9 cellular contexts compared by ENCODE assay signal in genomic region chr9:129321511-129322021, GRCh38.
A peak's percentile ranks its signal among the peaks of the same experiment; 100 is the strongest.
DNase-seq lines count a peak whose midpoint lies in the region; ATAC-seq and TF ChIP-seq lines count a peak whose summit lies in the region.
"Had no signal": no experiment of that assay in that cellular context is flagged by ENCODE, and none has a peak within 500 bp of the region (broad histone marks: within the 10 kb centered on the region; RNA-seq: fewer than 3 reads in every experiment).

No MANE protein-coding gene starts in this region.

- H3K36me3 Mint-ChIP-seq in activated naive CD4-positive, alpha-beta T cell treated with anti-CD3 and anti-CD28 coated beads, Interleukin-2, amount 50 U/mL, for 24 hours, result no peaks in the 10 kb centered on the region
- no peaks in the 10 kb centered on the region for H3K36me3 Mint-ChIP-seq in type B pancreatic cell

- H3K4me3 Mint-ChIP-seq in activated naive CD4-positive, alpha-beta T cell treated with anti-CD3 and anti-CD28 coated beads, Interleukin-2, amount 50 U/mL, for 24 hours, result peak overlapping the region; percentile 23
- H3K4me3 Mint-ChIP-seq in type B pancreatic cell, result peak overlapping the region; percentile 54

- no peak overlapping the region for H3K9ac ChIP-seq in muscle layer of colon (ENCODE audit: low read length)

- peaks cover 20% of the 10 kb centered on the region for H3K4me1 Mint-ChIP-seq in activated naive CD4-positive, alpha-beta T cell treated with anti-CD3 and anti-CD28 coated beads, Interleukin-2, amount 50 U/mL, for 24 hours
- H3K4me1 Mint-ChIP-seq in type B pancreatic cell (ENCODE audit: unreplicated experiment), result peaks cover 44% of the 10 kb centered on the region

- H3K27ac Mint-ChIP-seq in activated naive CD4-positive, alpha-beta T cell treated with anti-CD3 and anti-CD28 coated beads, Interleukin-2, amount 50 U/mL, for 24 hours, result no peak overlapping the region
- no peak overlapping the region for H3K27ac Mint-ChIP-seq in type B pancreatic cell

- H3K27me3 ChIP-seq in muscle layer of colon (ENCODE audit: control insufficient read depth in 1 of 2, insufficient read depth in 2 of 2, low read length in 2 of 2), result no peaks in the 10 kb centered on the region
- H3K27me3 ChIP-seq: foreskin keratinocyte had no signal

- ATAC-seq in HG02642 (IDR thresholded peaks at IDR 0.05; ENCODE audit: poor library complexity, unreplicated experiment) (no peak), GM21619 (IDR thresholded peaks at IDR 0.05; ENCODE audit: unreplicated experiment) (no peak)

- H3K27ac ChIP-seq in coronary artery (peak overlapping the region; percentile 92 to 95), muscle layer of colon (ENCODE audit: low read depth, low read length) (peak overlapping the region; percentile 79)
- H3K27ac ChIP-seq: foreskin keratinocyte had no signal

- DNase-seq in activated naive CD4-positive, alpha-beta T cell treated with anti-CD3 and anti-CD28 coated beads, Interleukin-2, amount 50 U/mL, for 16 hours, result no peak
- DNase-seq in coronary artery (ENCODE audit: low spot score) (peak; percentile 72), type B pancreatic cell (ENCODE audit: extremely low spot score, unreplicated experiment) (no peak), HK-2 (ENCODE audit: unreplicated experiment) (no peak)

- no peaks in the 10 kb centered on the region for H3K9me3 ChIP-seq in muscle layer of colon (ENCODE audit: low read length)

- no peaks in the 10 kb centered on the region for H3K27me3 Mint-ChIP-seq in activated naive CD4-positive, alpha-beta T cell treated with anti-CD3 and anti-CD28 coated beads, Interleukin-2, amount 50 U/mL, for 24 hours
- H3K27me3 Mint-ChIP-seq in type B pancreatic cell, result no peaks in the 10 kb centered on the region

- H3K4me1 ChIP-seq in muscle layer of colon (ENCODE audit: insufficient read depth, low read length), result peaks cover 38% of the 10 kb centered on the region
- H3K4me1 ChIP-seq: foreskin keratinocyte had no signal

- no peaks in the 10 kb centered on the region for H3K9me3 Mint-ChIP-seq in activated naive CD4-positive, alpha-beta T cell treated with anti-CD3 and anti-CD28 coated beads, Interleukin-2, amount 50 U/mL, for 24 hours
- no peaks in the 10 kb centered on the region for H3K9me3 Mint-ChIP-seq in type B pancreatic cell

- H3K4me3 ChIP-seq in coronary artery, result peak overlapping the region; percentile 73
- H3K4me3 ChIP-seq in muscle layer of colon (ENCODE audit: low read depth in 1 of 2, low read length in 2 of 2), result peak overlapping the region in 1 of 2 donors; percentile 65

- H3K36me3 ChIP-seq in muscle layer of colon (ENCODE audit: insufficient read depth, low read length), result no peaks in the 10 kb centered on the region

- TF ChIP-seq CTCF in coronary artery (IDR thresholded peaks at IDR 0.05), result no peak
- TF ChIP-seq CTCF in type B pancreatic cell (conservative IDR thresholded peaks at IDR 0.05), result no peak
